ENCODE assay signal across 10 cellular contexts in genomic region chr19:16381756-16382401, GRCh38. TPM values are rescaled to one million over a fixed set of nuclear protein-coding genes. Genes with fewer than 3 reads are reported as not detected.
DNase-seq lines count a peak whose midpoint lies in the region; ATAC-seq and TF ChIP-seq lines count a peak whose summit lies in the region.
"Had no signal": no experiment of that assay in that cellular context is flagged by ENCODE, and none has a peak within 500 bp of the region (broad histone marks: within the 10 kb centered on the region; RNA-seq: fewer than 3 reads in every experiment).

No MANE protein-coding gene starts in this region.

- in situ Hi-C loops in GM13977 (cut with MboI; ENCODE audit: low pct_unique_long_range_greater_than_20kb, low sequenced_read_pairs, unreplicated experiment) = loop anchor here (10.0 to 25.0 kb wide), 2 partner anchors 337 to 745 kb away; partner anchors contain the start of gene CYP4F3

- intact Hi-C loops in naive thymus-derived CD4-positive, alpha-beta T cell (cut with micrococcal nuclease) = loop anchor here in 1 of 2 donors (2.0 kb wide), 1 partner anchor 43 kb away; no protein-coding TSS in a partner anchor
- intact Hi-C loops in upper lobe of right lung (cut with DNase I) = loop anchor here (2.0 kb wide), 1 partner anchor 133 kb away; no protein-coding TSS in a partner anchor

- ATAC-seq in activated T-cell treated with anti-CD3 and anti-CD28 coated beads, Interleukin-2, amount 50 U/mL, for 72 hours (replicated peaks in 1 of 2) = no peak
- no peak for ATAC-seq in naive thymus-derived CD4-positive, alpha-beta T cell
- ATAC-seq in upper lobe of right lung = no peak
- ATAC-seq in GM19455 (IDR thresholded peaks at IDR 0.05; ENCODE audit: unreplicated experiment) = no peak

- POLR2A ChIA-PET in naive thymus-derived CD4-positive, alpha-beta T cell (lab: Charles Lee) = interaction anchor here (0.7 to 35.0 kb wide), 13 partner anchors 18 to 196 kb away, joined by 3 to 4370 read pairs (median 8); partner anchors contain the start of genes FAM32A and KLF2

- peaks cover 0 to 29% (median 4%) of the 10 kb centered on the region in 3 experiments for H3K36me3 ChIP-seq in naive thymus-derived CD4-positive, alpha-beta T cell (ENCODE audit: control insufficient read depth in 2 of 3, insufficient read depth in 3 of 3, low read length in 3 of 3)
- peaks cover 31% of the 10 kb centered on the region for H3K36me3 ChIP-seq in upper lobe of right lung

- H3K27me3 ChIP-seq in naive thymus-derived CD4-positive, alpha-beta T cell (ENCODE audit: control insufficient read depth in 2 of 2, insufficient read depth in 2 of 2, low read length in 2 of 2) = no peaks in the 10 kb centered on the region
- no peaks in the 10 kb centered on the region for H3K27me3 ChIP-seq in upper lobe of right lung
- H3K27me3 ChIP-seq: SJSA1 had no signal

- peaks cover 32% of the 10 kb centered on the region for H3K4me1 Mint-ChIP-seq in activated T-cell treated with anti-CD3 and anti-CD28 coated beads, Interleukin-2, amount 50 U/mL, for 72 hours (ENCODE audit: low read depth)
- H3K4me1 Mint-ChIP-seq in naive thymus-derived CD4-positive, alpha-beta T cell = peaks cover 43 to 91% (median 63%) of the 10 kb centered on the region in 7 donors

- TF ChIP-seq CTCF in foreskin fibroblast (IDR thresholded peaks at IDR 0.05; ENCODE audit: low read depth, low read length) = no peak
- TF ChIP-seq CTCF in upper lobe of right lung (IDR thresholded peaks at IDR 0.05) = no peak
- no peak for TF ChIP-seq CTCF in GM13977 (IDR thresholded peaks at IDR 0.05; ENCODE audit: extremely low read depth, insufficient read depth, missing control alignments)

- CTCF ChIA-PET in naive thymus-derived CD4-positive, alpha-beta T cell (lab: Charles Lee) = interaction anchor here (0.6 to 5.5 kb wide), 20 partner anchors 11 to 255 kb away, joined by 3 to 140 read pairs (median 6); partner anchors contain the start of genes AP1M1, FAM32A and KLF2

- peaks cover 2 to 17% of the 10 kb centered on the region in 2 donors for H3K36me3 Mint-ChIP-seq in activated T-cell treated with anti-CD3 and anti-CD28 coated beads, Interleukin-2, amount 50 U/mL, for 72 hours (ENCODE audit: insufficient read depth in 2 of 2)
- H3K36me3 Mint-ChIP-seq in naive thymus-derived CD4-positive, alpha-beta T cell = peaks cover 5 to 33% (median 28%) of the 10 kb centered on the region in 5 donors

- H3K9me3 Mint-ChIP-seq in activated T-cell treated with anti-CD3 and anti-CD28 coated beads, Interleukin-2, amount 50 U/mL, for 72 hours = no peaks in the 10 kb centered on the region
- peaks cover 0 to 9% (median 0%) of the 10 kb centered on the region in 11 donors for H3K9me3 Mint-ChIP-seq in naive thymus-derived CD4-positive, alpha-beta T cell
- H3K9me3 Mint-ChIP-seq: activated T-helper 17 cell treated with anti-CD3 and anti-CD28 coated beads, Interleukin-2, amount 50 U/mL, for 72 hours had no signal

- peaks cover 48 to 64% of the 10 kb centered on the region in 2 donors for H3K4me1 ChIP-seq in naive thymus-derived CD4-positive, alpha-beta T cell (ENCODE audit: control insufficient read depth in 2 of 2, insufficient read depth in 2 of 2, low read length in 2 of 2)
- H3K4me1 ChIP-seq in upper lobe of right lung = peaks cover 22% of the 10 kb centered on the region

- H3K27ac Mint-ChIP-seq in activated T-cell treated with anti-CD3 and anti-CD28 coated beads, Interleukin-2, amount 50 U/mL, for 72 hours = no peak overlapping the region
- H3K27ac Mint-ChIP-seq in naive thymus-derived CD4-positive, alpha-beta T cell = peak overlapping the region in 7 of 9 donors; percentile 87 to 98 (median 97)
- H3K27ac Mint-ChIP-seq: activated T-helper 17 cell treated with anti-CD3 and anti-CD28 coated beads, Interleukin-2, amount 50 U/mL, for 72 hours had no signal

- H3K27ac ChIP-seq in naive thymus-derived CD4-positive, alpha-beta T cell (ENCODE audit: low read depth, low read length) = peak overlapping the region; percentile 84
- peak overlapping the region; percentile 80 for H3K27ac ChIP-seq in upper lobe of right lung
- H3K27ac ChIP-seq: SJSA1 had no signal

- DNase-seq in activated T-cell treated with anti-CD3 and anti-CD28 coated beads, Interleukin-2, amount 50 U/mL, for 1 hour = peak; percentile 16
- no peak for DNase-seq in activated T-cell treated with anti-CD3 and anti-CD28 coated beads, Interleukin-2, amount 50 U/mL, for 72 hours
- DNase-seq in foreskin fibroblast = peak; percentile 30 to 41
- no peak for DNase-seq in naive thymus-derived CD4-positive, alpha-beta T cell
- DNase-seq in upper lobe of right lung = peak; percentile 67
- no peak for DNase-seq in NCI-H510A treated with DMSO at 0.1 percent for 48 hours (lab: John Stamatoyannopoulos, UW)
- DNase-seq in GM13977 (ENCODE audit: low spot score) = no peak

- no peak overlapping the region for H3K4me3 Mint-ChIP-seq in activated T-cell treated with anti-CD3 and anti-CD28 coated beads, Interleukin-2, amount 50 U/mL, for 72 hours
- H3K4me3 Mint-ChIP-seq in naive thymus-derived CD4-positive, alpha-beta T cell = peak overlapping the region; percentile 61 to 84 (median 70)

- no peak overlapping the region for H3K4me3 ChIP-seq in foreskin fibroblast (ENCODE audit: low read depth in 1 of 2, low read length in 2 of 2)
- no peak overlapping the region for H3K4me3 ChIP-seq in naive thymus-derived CD4-positive, alpha-beta T cell (ENCODE audit: low read length)
- H3K4me3 ChIP-seq in upper lobe of right lung = no peak overlapping the region
- H3K4me3 ChIP-seq: SJSA1 had no signal

- no peaks in the 10 kb centered on the region for H3K9me3 ChIP-seq in naive thymus-derived CD4-positive, alpha-beta T cell (ENCODE audit: control insufficient read depth in 2 of 3, low read length in 3 of 3)
- no peaks in the 10 kb centered on the region for H3K9me3 ChIP-seq in upper lobe of right lung
- H3K9me3 ChIP-seq: SJSA1 had no signal

- no peaks in the 10 kb centered on the region for H3K27me3 Mint-ChIP-seq in activated T-cell treated with anti-CD3 and anti-CD28 coated beads, Interleukin-2, amount 50 U/mL, for 72 hours (ENCODE audit: low read depth)
- no peaks in the 10 kb centered on the region for H3K27me3 Mint-ChIP-seq in naive thymus-derived CD4-positive, alpha-beta T cell
- H3K27me3 Mint-ChIP-seq: activated T-helper 17 cell treated with anti-CD3 and anti-CD28 coated beads, Interleukin-2, amount 50 U/mL, for 72 hours had no signal

RNA-seq across cellular contexts. Expression of gene KLF2, which starts 57.3 kb away (rescaled TPM):
- total RNA-seq in activated T-cell treated with anti-CD3 and anti-CD28 coated beads, Interleukin-2, amount 50 U/mL, for 72 hours = under 1 TPM; 0.36 to 0.76 TPM
- 100 to 1,000 TPM; 195 to 630 (median 466) TPM for total RNA-seq in naive thymus-derived CD4-positive, alpha-beta T cell
- polyA plus RNA-seq in naive thymus-derived CD4-positive, alpha-beta T cell = 100 to 1,000 TPM; 119 to 149 TPM
- 198 TPM for total RNA-seq in upper lobe of right lung

Comparison
In these comparisons a context has a peak if more than half of its experiments do, and no peak if none do; other contexts are left out.
1. DNase-seq: peak in activated T-cell treated with anti-CD3 and anti-CD28 coated beads, Interleukin-2, amount 50 U/mL, for 1 hour (single experiment), foreskin fibroblast (2 of 2) and upper lobe of right lung (single experiment); none in activated T-cell treated with anti-CD3 and anti-CD28 coated beads, Interleukin-2, amount 50 U/mL, for 72 hours (0 of 2), naive thymus-derived CD4-positive, alpha-beta T cell (0 of 9), NCI-H510A treated with DMSO at 0.1 percent for 48 hours (single experiment) and GM13977 (single experiment).
2. H3K4me3 Mint-ChIP-seq: peak in naive thymus-derived CD4-positive, alpha-beta T cell (10 of 10); none in activated T-cell treated with anti-CD3 and anti-CD28 coated beads, Interleukin-2, amount 50 U/mL, for 72 hours (0 of 2).
3. RNA of gene KLF2, which starts 57.3 kb away (total RNA-seq): 195 to 630 TPM in naive thymus-derived CD4-positive, alpha-beta T cell and 198 TPM in upper lobe of right lung (single experiment); 0.36 to 0.76 TPM in activated T-cell treated with anti-CD3 and anti-CD28 coated beads, Interleukin-2, amount 50 U/mL, for 72 hours; every median in the first group is over 100 times any median in the second.